ENCODE assay signal across 8 cellular contexts in the genomic region with DNA sequence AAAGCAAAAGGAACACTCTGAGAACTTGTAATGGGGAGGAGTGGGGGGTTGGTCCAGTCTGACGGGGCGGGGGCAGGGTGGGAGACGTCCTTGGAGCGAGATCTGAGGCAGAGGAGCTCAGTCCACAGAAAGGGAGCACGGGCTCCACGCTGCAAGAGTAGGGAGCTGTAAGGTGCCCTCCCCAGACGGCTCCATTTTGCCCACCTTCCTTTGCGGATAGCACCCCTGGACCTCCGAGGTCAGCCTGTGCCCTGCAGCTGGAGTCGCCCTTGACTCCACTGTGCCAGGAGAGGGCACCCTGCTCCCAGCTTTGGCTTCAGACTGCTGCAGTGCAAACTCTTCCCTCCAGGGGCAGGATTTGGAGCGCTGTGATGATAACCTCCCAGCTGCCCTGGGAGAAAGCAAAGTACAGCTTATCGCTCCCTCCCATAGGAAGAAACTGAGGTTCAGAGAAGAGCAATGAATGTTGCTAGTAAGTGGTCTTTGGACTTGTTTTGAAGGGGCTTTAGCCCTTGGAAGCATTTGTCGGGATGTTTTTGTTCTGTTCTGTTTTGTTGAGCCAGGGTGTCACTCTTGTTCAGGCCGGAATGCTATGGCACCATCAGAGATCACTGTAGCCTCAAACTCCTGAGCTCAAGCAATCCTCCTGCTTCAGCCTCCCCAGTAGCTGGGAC. TPM values are rescaled to one million over a fixed set of nuclear protein-coding genes. Genes with fewer than 3 reads are reported as not detected.
A peak's percentile ranks its signal among the peaks of the same experiment; 100 is the strongest.
DNase-seq lines count a peak whose midpoint lies in the region; ATAC-seq and TF ChIP-seq lines count a peak whose summit lies in the region.

No MANE protein-coding gene starts in this region.

- DNase-seq in A673 (ENCODE audit: low spot score) (peak; percentile 93), NCI-H510A (lab: John Stamatoyannopoulos, UW) (peak; percentile 64), cerebellum (ENCODE audit: low spot score) (peak; percentile 73), kidney tubule cell (ENCODE audit: low spot score) (peak; percentile 91)
- peak; percentile 81 to 82 for DNase-seq in activated CD4-positive, alpha-beta T cell treated with anti-CD3 and anti-CD28 coated beads for 24 hours (ENCODE audit: low read depth in 2 of 2)
- peak; percentile 88 to 89 for DNase-seq in stimulated activated CD4-positive, alpha-beta T cell treated with anti-CD3 and anti-CD28 coated beads, Interleukin-2, amount 100 ng/mL, for 24 hours

- no peak overlapping the region for H3K27ac ChIP-seq in A673 (ENCODE audit: low read depth, low read length, poor library complexity, severe bottlenecking)

- H3K27me3 ChIP-seq in A673 (replicated peaks; ENCODE audit: insufficient read depth, low read depth, low read length, poor library complexity): no peaks in the 10 kb centered on the region

- no peaks in the 10 kb centered on the region for H3K36me3 ChIP-seq in A673 (ENCODE audit: insufficient read depth, low read length, poor library complexity, severe bottlenecking)

- H3K4me3 ChIP-seq in A673 (ENCODE audit: low read depth, low read length, poor library complexity, severe bottlenecking): peak overlapping the region; percentile 31

- CTCF ChIA-PET in A673 (lab: Charles Lee): interaction anchor here (0.5 to 2.7 kb wide), 25 partner anchors 10 to 784 kb away, joined by 3 to 34 read pairs (median 5); a partner anchor contains a TSS

- H3K4me1 ChIP-seq in A673 (ENCODE audit: insufficient read depth, low read length, poor library complexity, severe bottlenecking): peaks cover 12% of the 10 kb centered on the region

- TF ChIP-seq CTCF in A673 (conservative IDR thresholded peaks at IDR 0.05; ENCODE audit: low read depth, low read length): peak; percentile 100

- no TSS peak for BruUV-seq in A673 (replicated peaks; lab: Mats Ljungman, UMichigan)

- POLR2A ChIA-PET in A673 (lab: Charles Lee; ENCODE audit: low non-redundant PET): no interaction called here

- ATAC-seq in GM18867 (IDR thresholded peaks at IDR 0.05; ENCODE audit: unreplicated experiment): peak; percentile 86
- ATAC-seq in HG03342 (IDR thresholded peaks at IDR 0.05; ENCODE audit: unreplicated experiment): peak; percentile 87

- intact Hi-C loops in A673 (cut with micrococcal nuclease; ENCODE audit: unreplicated experiment): loop anchor here (2.0 to 5.0 kb wide), 4 partner anchors 160 to 455 kb away; no protein-coding TSS in a partner anchor

- no peaks in the 10 kb centered on the region for H3K9me3 ChIP-seq in A673 (ENCODE audit: low read depth, low read length, poor library complexity, severe bottlenecking)

RNA-seq across cellular contexts. Expression of a gene that starts 9.5 kb away (rescaled TPM):
- total RNA-seq in A673 (2021) (284 and 292 TPM in 2 replicates), cerebellum (35.2 TPM)

RNA-seq across cellular contexts. Expression of a gene that starts 50.4 kb away (rescaled TPM):
- 56.2 and 57.7 TPM in 2 replicates for total RNA-seq in A673 (2021)
- total RNA-seq in cerebellum: 59.1 TPM
